Comparison of ENCODE assay signal across 8 cellular contexts in the genomic region with DNA sequence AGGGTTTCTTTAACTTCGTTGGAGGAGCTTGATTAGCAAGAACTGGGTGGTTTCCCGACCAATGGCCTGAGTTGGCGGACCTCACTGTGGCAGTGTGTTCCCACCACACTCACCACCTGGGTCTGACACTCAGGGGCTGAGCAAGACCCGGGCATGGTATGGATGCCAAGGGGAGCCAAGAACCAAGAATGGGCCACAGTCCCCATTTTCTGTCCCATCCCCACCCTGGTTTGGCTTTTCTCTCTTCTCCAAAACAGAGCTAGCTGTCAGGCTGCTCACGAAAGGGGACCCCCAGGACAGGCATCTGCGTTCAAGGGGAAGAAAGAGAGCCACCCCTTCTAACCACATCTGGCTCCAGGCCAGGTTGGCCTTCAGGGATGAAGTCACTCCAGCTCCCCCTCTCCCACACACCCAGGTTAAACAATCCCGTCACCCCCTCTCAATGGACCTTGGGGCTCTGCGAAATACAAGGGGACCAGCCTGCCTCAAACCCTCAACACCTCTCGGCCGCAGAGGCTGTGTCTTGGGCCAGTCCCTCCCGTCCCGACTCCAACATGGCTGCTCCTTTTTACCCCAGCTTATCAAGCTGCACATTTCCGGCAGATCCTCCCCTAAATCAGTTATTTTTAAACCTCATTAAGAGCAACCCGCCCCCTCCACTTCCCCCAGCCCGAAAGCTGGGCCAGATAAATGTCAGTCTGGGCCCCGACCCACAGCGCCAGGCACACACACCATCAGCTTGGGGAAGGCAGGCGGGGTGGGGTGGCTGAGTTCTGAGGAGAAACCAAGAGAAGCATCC. TPM values are rescaled to one million over a fixed set of nuclear protein-coding genes. Genes with fewer than 3 reads are reported as not detected.
DNase-seq lines count a peak whose midpoint lies in the region; ATAC-seq and TF ChIP-seq lines count a peak whose summit lies in the region.

No MANE protein-coding gene starts in this region.

- H3K27ac ChIP-seq in caudate nucleus (ENCODE audit: low read depth, low read length): peak overlapping the region; percentile 27

- H3K4me3 ChIP-seq in Caco-2 (ENCODE audit: low read depth, low read length) (no peak overlapping the region), MG63 (peak overlapping the region; percentile 83)

- intact Hi-C loops in Caco-2 (cut with micrococcal nuclease; ENCODE audit: unreplicated experiment): no loop called here

- no peaks in the 10 kb centered on the region for H3K27me3 Mint-ChIP-seq in Caco-2 (ENCODE audit: insufficient read depth, unreplicated experiment)
- no peaks in the 10 kb centered on the region for H3K27me3 Mint-ChIP-seq in natural killer cell treated with Interleukin-12 subunit alpha and Interleukin-12 subunit beta and Interleukin-15 and Interleukin-18, amount 100 ng/mL, for 72 hours

- H3K9me3 ChIP-seq in Caco-2 (no peaks in the 10 kb centered on the region), MG63 (no peaks in the 10 kb centered on the region)

- TSS peak; percentile 0 for BruUV-seq in Caco-2 (replicated peaks; lab: Mats Ljungman, UMichigan)

- peaks cover 78% of the 10 kb centered on the region for H3K36me3 Mint-ChIP-seq in Caco-2 (ENCODE audit: insufficient read depth, unreplicated experiment)
- peaks cover 15% of the 10 kb centered on the region for H3K36me3 Mint-ChIP-seq in natural killer cell treated with Interleukin-12 subunit alpha and Interleukin-12 subunit beta and Interleukin-15 and Interleukin-18, amount 100 ng/mL, for 72 hours

- POLR2A ChIA-PET in Caco-2 (lab: Charles Lee): interaction anchor here (0.6 kb wide), 1 partner anchor 32 kb away, joined by 3 read pairs; no protein-coding TSS in a partner anchor

- peaks cover 4% of the 10 kb centered on the region for H3K36me3 ChIP-seq in Caco-2 (ENCODE audit: control insufficient read depth, insufficient read depth, low read length)
- peaks cover 81% of the 10 kb centered on the region for H3K36me3 ChIP-seq in MG63

- in situ Hi-C loops in GM13976 (cut with MboI; ENCODE audit: low sequenced_read_pairs, unreplicated experiment): no loop called here

- H3K4me3 Mint-ChIP-seq in Caco-2 (ENCODE audit: unreplicated experiment): peak overlapping the region; percentile 74
- H3K4me3 Mint-ChIP-seq in natural killer cell treated with Interleukin-12 subunit alpha and Interleukin-12 subunit beta and Interleukin-15 and Interleukin-18, amount 100 ng/mL, for 72 hours: peak overlapping the region; percentile 93

- H3K27ac Mint-ChIP-seq in Caco-2 (ENCODE audit: unreplicated experiment): peak overlapping the region; percentile 98
- peak overlapping the region; percentile 89 to 95 for H3K27ac Mint-ChIP-seq in natural killer cell treated with Interleukin-12 subunit alpha and Interleukin-12 subunit beta and Interleukin-15 and Interleukin-18, amount 100 ng/mL, for 72 hours

- TF ChIP-seq CTCF in Caco-2 (IDR thresholded peaks at IDR 0.05; ENCODE audit: insufficient read depth in 1 of 2, low read depth in 1 of 2, low read length in 1 of 2, severe bottlenecking in 1 of 2, unreplicated experiment in 1 of 2) (no peak), GM13976 (IDR thresholded peaks at IDR 0.05; ENCODE audit: borderline replicate concordance, control extremely low read depth, extremely low read depth, insufficient read depth, missing control alignments) (no peak)

- H3K4me1 Mint-ChIP-seq in Caco-2 (ENCODE audit: low read depth, unreplicated experiment): peaks cover 53% of the 10 kb centered on the region
- peaks cover 66 to 76% of the 10 kb centered on the region in 2 donors for H3K4me1 Mint-ChIP-seq in natural killer cell treated with Interleukin-12 subunit alpha and Interleukin-12 subunit beta and Interleukin-15 and Interleukin-18, amount 100 ng/mL, for 72 hours (ENCODE audit: low read depth in 2 of 2)

- peaks cover 67% of the 10 kb centered on the region for H3K4me1 ChIP-seq in Caco-2

- no peaks in the 10 kb centered on the region for H3K9me3 Mint-ChIP-seq in Caco-2 (ENCODE audit: unreplicated experiment)
- H3K9me3 Mint-ChIP-seq in natural killer cell treated with Interleukin-12 subunit alpha and Interleukin-12 subunit beta and Interleukin-15 and Interleukin-18, amount 100 ng/mL, for 72 hours: no peaks in the 10 kb centered on the region

- DNase-seq in Caco-2 (no peak), MG63 (no peak), caudate nucleus (lab: John Stamatoyannopoulos, UW) (no peak), GM13976 (ENCODE audit: low spot score) (no peak), NCI-H1092 treated with DMSO at 0.1 percent for 48 hours (lab: John Stamatoyannopoulos, UW) (no peak), NCI-H446 (lab: John Stamatoyannopoulos, UW) (no peak)
- DNase-seq in natural killer cell treated with Interleukin-12 subunit alpha and Interleukin-12 subunit beta and Interleukin-15 and Interleukin-18, amount 100 ng/mL, for 72 hours (ENCODE audit: low spot score): no peak
- DNase-seq in activated CD4-positive, alpha-beta T cell treated with anti-CD3 and anti-CD28 coated beads, Interleukin-2, amount 50 U/mL, for 1 hour: no peak

- H3K27me3 ChIP-seq in Caco-2 (replicated peaks; ENCODE audit: control insufficient read depth, insufficient read depth, low read length) (no peaks in the 10 kb centered on the region), MG63 (no peaks in the 10 kb centered on the region)

- no peak for ATAC-seq in natural killer cell treated with Interleukin-12 subunit alpha and Interleukin-12 subunit beta and Interleukin-15 and Interleukin-18, amount 100 ng/mL, for 72 hours

- CTCF ChIA-PET in Caco-2 (lab: Charles Lee): no interaction called here

RNA-seq across cellular contexts. Expression of a gene that starts 3.4 kb away (rescaled TPM):
- 518 and 531 TPM in 2 replicates for total RNA-seq in Caco-2 (2022)
- 651 and 1,079 TPM in 2 replicates for total RNA-seq in MG63 (2014; rRNA removed; shearing (Covaris generic); ENCODE audit: low replicate concordance)
- 100 to 1,000 TPM; 239 to 375 TPM for total RNA-seq in natural killer cell treated with Interleukin-12 subunit alpha and Interleukin-12 subunit beta and Interleukin-15 and Interleukin-18, amount 100 ng/mL, for 72 hours

RNA-seq across cellular contexts. Expression of a gene that starts 21.9 kb away (rescaled TPM):
- 1.1 and 1.5 TPM in 2 replicates for total RNA-seq in Caco-2 (2022)
- 0.10 and 0.39 TPM in 2 replicates for total RNA-seq in MG63 (2014; rRNA removed; shearing (Covaris generic); ENCODE audit: low replicate concordance)
- total RNA-seq in natural killer cell treated with Interleukin-12 subunit alpha and Interleukin-12 subunit beta and Interleukin-15 and Interleukin-18, amount 100 ng/mL, for 72 hours: 1 to 10 TPM in 1 of 2 donors, under 1 TPM in 1; 0.38 to 3.0 TPM

RNA-seq across cellular contexts. Expression of a gene that starts 23.5 kb away (rescaled TPM):
- total RNA-seq in Caco-2 (2022): 19.6 and 21.2 TPM in 2 replicates
- not detected in 2 replicates for total RNA-seq in MG63 (2014; rRNA removed; shearing (Covaris generic); ENCODE audit: low replicate concordance)
- total RNA-seq in natural killer cell treated with Interleukin-12 subunit alpha and Interleukin-12 subunit beta and Interleukin-15 and Interleukin-18, amount 100 ng/mL, for 72 hours: not detected

RNA-seq across cellular contexts. Expression of a gene that starts 32.1 kb away (rescaled TPM):
- 0.36 TPM in 1 of 2 replicates, not detected in the other for total RNA-seq in Caco-2 (2022)
- total RNA-seq in MG63 (2014; rRNA removed; shearing (Covaris generic); ENCODE audit: low replicate concordance): not detected in 2 replicates
- total RNA-seq in natural killer cell treated with Interleukin-12 subunit alpha and Interleukin-12 subunit beta and Interleukin-15 and Interleukin-18, amount 100 ng/mL, for 72 hours: not detected

RNA-seq across cellular contexts. Expression of a gene that starts 59.4 kb away (rescaled TPM):
- total RNA-seq in Caco-2 (2022): not detected in 2 replicates
- total RNA-seq in MG63 (2014; rRNA removed; shearing (Covaris generic); ENCODE audit: low replicate concordance): not detected in 2 replicates
- total RNA-seq in natural killer cell treated with Interleukin-12 subunit alpha and Interleukin-12 subunit beta and Interleukin-15 and Interleukin-18, amount 100 ng/mL, for 72 hours: not detected

Comparison
In these comparisons a context has a peak if more than half of its experiments do, and no peak if none do; other contexts are left out.
1. RNA of a gene that starts 23.5 kb away (total RNA-seq): 19.6 to 21.2 TPM in Caco-2; not detected in MG63 and not detected in natural killer cell treated with Interleukin-12 subunit alpha and Interleukin-12 subunit beta and Interleukin-15 and Interleukin-18, amount 100 ng/mL, for 72 hours; every median in the first group is over 10 times any median in the second.